In the genomic region with DNA sequence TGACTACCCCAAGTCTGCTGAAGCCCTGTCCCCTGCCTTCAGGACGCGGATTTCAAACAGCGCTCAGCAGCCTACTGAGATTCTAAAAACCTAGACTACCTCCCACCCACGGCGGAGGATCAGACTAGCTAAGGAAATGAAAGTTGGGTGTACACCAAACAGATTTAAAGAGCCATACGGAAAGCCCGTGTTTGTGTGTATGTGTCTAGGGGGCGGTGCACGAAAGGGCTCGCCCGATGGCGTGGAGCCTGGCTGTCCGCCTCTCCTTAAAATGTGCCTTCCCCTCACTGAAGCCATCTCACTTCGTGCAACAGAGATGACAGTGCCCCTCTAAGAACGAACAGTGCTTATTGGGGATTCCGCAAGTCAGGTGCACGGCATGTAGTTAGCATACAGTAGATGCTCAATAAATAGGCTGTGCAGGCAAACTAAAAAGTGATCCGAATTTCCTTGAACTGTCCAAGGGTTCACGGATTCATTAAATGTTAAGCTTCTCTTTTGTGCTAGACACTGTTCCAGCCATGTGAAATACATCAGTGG, we compare ENCODE assay signal across 8 cellular contexts.
A peak's percentile ranks its signal among the peaks of the same experiment; 100 is the strongest.
DNase-seq lines count a peak whose midpoint lies in the region; ATAC-seq and TF ChIP-seq lines count a peak whose summit lies in the region.

No MANE protein-coding gene starts in this region.

- H3K4me3 Mint-ChIP-seq in T-helper 1 cell treated with Interleukin-12 subunit alpha and Interleukin-12 subunit beta and Interleukin-4 antibody, amounts not matched to agents 30 μg/mL and 1 μg/mL, for 36 hours = peak overlapping the region; percentile 99

- no peaks in the 10 kb centered on the region for H3K9me3 Mint-ChIP-seq in T-helper 1 cell treated with Interleukin-12 subunit alpha and Interleukin-12 subunit beta and Interleukin-4 antibody, amounts not matched to agents 30 μg/mL and 1 μg/mL, for 36 hours

- peaks cover 44% of the 10 kb centered on the region for H3K36me3 ChIP-seq in neutrophil

- TF ChIP-seq CTCF in neutrophil (IDR thresholded peaks at IDR 0.05) = no peak

- no peaks in the 10 kb centered on the region for H3K27me3 Mint-ChIP-seq in T-helper 1 cell treated with Interleukin-12 subunit alpha and Interleukin-12 subunit beta and Interleukin-4 antibody, amounts not matched to agents 30 μg/mL and 1 μg/mL, for 36 hours (ENCODE audit: low read depth)

- H3K4me3 ChIP-seq in neutrophil (ENCODE audit: low read depth in 1 of 2, low read length in 1 of 2) = peak overlapping the region; percentile 82 to 91

- H3K27ac ChIP-seq in neutrophil = peak overlapping the region; percentile 95

- no peaks in the 10 kb centered on the region for H3K9me3 ChIP-seq in neutrophil

- peaks cover 24% of the 10 kb centered on the region for H3K36me3 Mint-ChIP-seq in T-helper 1 cell treated with Interleukin-12 subunit alpha and Interleukin-12 subunit beta and Interleukin-4 antibody, amounts not matched to agents 30 μg/mL and 1 μg/mL, for 36 hours (ENCODE audit: low read depth)

- peaks cover 50% of the 10 kb centered on the region for H3K4me1 Mint-ChIP-seq in T-helper 1 cell treated with Interleukin-12 subunit alpha and Interleukin-12 subunit beta and Interleukin-4 antibody, amounts not matched to agents 30 μg/mL and 1 μg/mL, for 36 hours (ENCODE audit: low read depth)

- H3K27ac Mint-ChIP-seq in T-helper 1 cell treated with Interleukin-12 subunit alpha and Interleukin-12 subunit beta and Interleukin-4 antibody, amounts not matched to agents 30 μg/mL and 1 μg/mL, for 36 hours = peak overlapping the region; percentile 99

- peaks cover 49 to 52% of the 10 kb centered on the region in 2 experiments for H3K4me1 ChIP-seq in neutrophil (ENCODE audit: control insufficient read depth in 1 of 2, insufficient read depth in 1 of 2, low read depth in 1 of 2, low read length in 1 of 2)

- H3K27me3 ChIP-seq in neutrophil = no peaks in the 10 kb centered on the region

- no peak for ATAC-seq in GM18502 (IDR thresholded peaks at IDR 0.05; ENCODE audit: poor library complexity, unreplicated experiment)

- DNase-seq in DMS53 (lab: John Stamatoyannopoulos, UW) (peak; percentile 65), DMS53 treated with DMSO at 0.1 percent for 48 hours (lab: John Stamatoyannopoulos, UW; ENCODE audit: unreplicated experiment) (no peak), epidermal melanocyte (ENCODE audit: insufficient read length, low spot score) (peak; percentile 43), retina (no peak), NCI-H1048 (lab: John Stamatoyannopoulos, UW) (no peak)

Comparison
In these comparisons a context has a peak if more than half of its experiments do, and no peak if none do; other contexts are left out.
1. DNase-seq: peak in DMS53 (single experiment) and epidermal melanocyte (single experiment); none in DMS53 treated with DMSO at 0.1 percent for 48 hours (single experiment), retina (single experiment) and NCI-H1048 (single experiment).